In the genomic region with DNA sequence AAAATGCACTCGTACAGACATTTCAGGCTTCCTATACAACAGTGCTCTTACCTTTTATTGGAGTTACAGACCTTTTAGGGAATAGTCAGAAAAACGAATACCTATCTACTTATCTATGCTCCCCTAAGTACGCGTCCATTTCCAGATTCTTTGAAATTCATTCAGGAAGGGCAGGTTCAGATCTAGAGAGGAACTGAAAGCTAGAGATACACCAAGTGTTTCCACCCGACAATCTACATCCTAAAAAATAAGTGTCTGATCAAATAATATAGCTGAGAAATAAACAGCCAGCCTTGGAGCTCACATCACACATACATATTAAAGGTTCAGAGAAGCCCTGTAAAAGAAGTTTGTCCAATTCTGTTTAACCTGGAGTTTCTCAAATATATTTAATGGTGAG, we compare ENCODE assay signal across 1 cellular context. TPM values are rescaled to one million over a fixed set of nuclear protein-coding genes. Genes with fewer than 3 reads are reported as not detected.
"Had no signal": no experiment of that assay in that cellular context is flagged by ENCODE, and none has a peak within 500 bp of the region (broad histone marks: within the 10 kb centered on the region; RNA-seq: fewer than 3 reads in every experiment).

No MANE protein-coding gene starts in this region.

RNA-seq across cellular contexts. Expression of a gene that starts 19.0 kb away (rescaled TPM):
- total RNA-seq: SK-MEL-5 had no signal
